ENCODE assay signal across 1 cellular context in genomic region chr7:103343758-103344452, GRCh38.
A peak's percentile ranks its signal among the peaks of the same experiment; 100 is the strongest.
TF ChIP-seq lines count a peak whose summit lies in the region.

No MANE protein-coding gene starts in this region.

TF ChIP-seq in H1, 55 proteins besides CTCF, POLR2A, EP300 and RAD21:
- no peak for TF ChIP-seq TAF7 (optimal IDR thresholded peaks at IDR 0.05; ENCODE audit: borderline replicate concordance, low read depth, low read length)
- peak; percentile 32 for TF ChIP-seq SAP30 (IDR thresholded peaks at IDR 0.05; ENCODE audit: insufficient read depth, insufficient replicate concordance, low read length)
- TF ChIP-seq KDM4A (IDR thresholded peaks at IDR 0.05; ENCODE audit: low read depth, low read length, severe bottlenecking), result no peak
- TF ChIP-seq CTBP2 (IDR thresholded peaks at IDR 0.05; ENCODE audit: borderline replicate concordance, insufficient read depth, insufficient read length, low read length), result no peak
- no peak for TF ChIP-seq POLR2AphosphoS5 (IDR thresholded peaks at IDR 0.05; ENCODE audit: low read depth, low read length)
- no peak for TF ChIP-seq EZH2 (IDR thresholded peaks at IDR 0.05; ENCODE audit: low read depth, low read length, severe bottlenecking)
- TF ChIP-seq JUN (IDR thresholded peaks at IDR 0.05; ENCODE audit: low read depth, low read length), result no peak
- TF ChIP-seq TBP (IDR thresholded peaks at IDR 0.05; ENCODE audit: low read depth, low read length), result no peak; the same call in 1 of the 2 replicates
- no peak for TF ChIP-seq FOSL1 (IDR thresholded peaks at IDR 0.05; ENCODE audit: insufficient read depth, low read depth, low read length)
